Comparison of ENCODE assay signal across 8 cellular contexts in the genomic region with DNA sequence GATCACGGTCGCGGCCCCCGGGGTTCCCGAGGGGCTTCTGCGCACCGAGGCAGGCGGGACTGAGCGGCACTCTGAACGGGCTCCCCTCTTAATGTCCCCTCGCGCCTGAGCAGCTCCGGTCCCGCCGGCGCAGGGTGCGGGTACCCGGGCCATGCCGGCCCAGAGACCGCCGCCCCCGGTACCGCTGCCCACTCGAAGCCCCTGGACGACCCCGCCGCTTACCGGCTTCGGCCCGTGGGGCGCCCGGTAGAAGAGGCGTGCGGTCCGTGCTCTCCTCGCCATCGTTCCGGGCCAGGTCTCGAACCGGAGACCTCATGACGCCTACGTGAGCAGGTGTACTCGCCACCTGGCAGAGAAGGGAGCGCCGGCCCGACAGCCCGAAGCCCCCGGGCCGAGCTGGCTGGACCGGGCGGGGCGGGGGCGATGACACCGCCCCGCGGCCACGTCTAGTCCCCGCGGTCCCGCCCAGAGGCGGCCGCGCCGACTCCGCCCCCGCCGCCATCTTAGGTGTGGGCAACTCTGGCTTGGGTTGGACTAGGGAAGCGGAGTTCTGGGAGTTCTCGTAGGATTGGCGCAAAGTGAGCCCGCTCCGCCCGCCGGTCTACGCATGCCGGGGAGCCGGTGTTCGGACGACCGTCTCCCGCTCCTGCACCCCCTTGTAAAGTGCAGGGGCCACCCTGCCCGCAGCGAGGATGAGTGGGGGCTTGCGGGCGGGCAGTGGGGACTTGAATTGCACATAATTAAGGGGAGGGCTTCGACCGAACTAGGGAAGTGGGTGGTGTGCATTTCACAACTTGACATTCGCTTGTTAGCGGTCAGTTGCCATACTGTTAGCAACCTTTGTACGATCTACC. TPM values are rescaled to one million over a fixed set of nuclear protein-coding genes. Genes with fewer than 3 reads are reported as not detected.
DNase-seq lines count a peak whose midpoint lies in the region; ATAC-seq, FAIRE-seq and TF ChIP-seq lines count a peak whose summit lies in the region.

A gene with protein sequence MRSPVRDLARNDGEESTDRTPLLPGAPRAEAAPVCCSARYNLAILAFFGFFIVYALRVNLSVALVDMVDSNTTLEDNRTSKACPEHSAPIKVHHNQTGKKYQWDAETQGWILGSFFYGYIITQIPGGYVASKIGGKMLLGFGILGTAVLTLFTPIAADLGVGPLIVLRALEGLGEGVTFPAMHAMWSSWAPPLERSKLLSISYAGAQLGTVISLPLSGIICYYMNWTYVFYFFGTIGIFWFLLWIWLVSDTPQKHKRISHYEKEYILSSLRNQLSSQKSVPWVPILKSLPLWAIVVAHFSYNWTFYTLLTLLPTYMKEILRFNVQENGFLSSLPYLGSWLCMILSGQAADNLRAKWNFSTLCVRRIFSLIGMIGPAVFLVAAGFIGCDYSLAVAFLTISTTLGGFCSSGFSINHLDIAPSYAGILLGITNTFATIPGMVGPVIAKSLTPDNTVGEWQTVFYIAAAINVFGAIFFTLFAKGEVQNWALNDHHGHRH (minus strand): TSS at position 422 of the 854 bp plus-strand sequence. CDS start 106 bp downstream, at position 316.

- H3K27ac ChIP-seq in AG04450 (ENCODE audit: low read depth, low read length) (peak within 1 kb of the TSS; percentile 88), small intestine (ENCODE audit: low read depth in 1 of 2, low read length in 1 of 2) (peak within 1 kb of the TSS; percentile 99 to 100)

- FAIRE-seq in bronchial epithelial cell (lab: Jason Lieb, UNC) (no peak), small intestine (lab: Jason Lieb, UNC) (no peak)

- peak within 1 kb of the TSS; percentile 73 for H3K4me3 ChIP-seq in AG04450 (ENCODE audit: low read depth, low read length)
- H3K4me3 ChIP-seq in WI38 (ENCODE audit: low read depth, low read length): peak within 1 kb of the TSS; percentile 96
- H3K4me3 ChIP-seq in bronchial epithelial cell (ENCODE audit: low read depth, low read length): peak within 1 kb of the TSS; percentile 99
- peak within 1 kb of the TSS; percentile 96 to 98 for H3K4me3 ChIP-seq in small intestine (ENCODE audit: low read depth in 1 of 2, low read length in 2 of 2)

- no peaks in the 10 kb centered on the region; the same call in 1 of the 2 replicates for H3K9me3 ChIP-seq in AG04450 (ENCODE audit: control insufficient read depth, insufficient read depth, low read length)
- no peaks in the 10 kb centered on the region for H3K9me3 ChIP-seq in small intestine (ENCODE audit: control insufficient read depth, low read depth)

- ATAC-seq in GM18907 (IDR thresholded peaks at IDR 0.05; ENCODE audit: unreplicated experiment) (peak; percentile 89), HG03139 (IDR thresholded peaks at IDR 0.05; ENCODE audit: unreplicated experiment) (peak; percentile 87)

- H3K4me1 ChIP-seq in small intestine (ENCODE audit: control insufficient read depth in 2 of 2, insufficient read depth in 1 of 2, low read depth in 1 of 2, low read length in 1 of 2): no peaks in the 10 kb centered on the region

- POLR2A ChIA-PET in AG04450 (lab: Yijun Ruan, JAX): interaction anchor here (0.5 to 3.2 kb wide), 11 partner anchors 9 to 1552 kb away, joined by 3 to 11 read pairs (median 4); partner anchors contain the start of gene COL12A1

- H3K36me3 ChIP-seq in bronchial epithelial cell (ENCODE audit: control insufficient read depth, insufficient read depth, low read length) (peaks cover 2% of the 10 kb centered on the region), small intestine (ENCODE audit: control insufficient read depth in 2 of 2, insufficient read depth in 2 of 2, low read length in 2 of 2) (no peaks in the 10 kb centered on the region)

- WGBS in small intestine, 3 donors: 0% methylated on average over 71 to 90 of the region's 90 CpGs

- CTCF ChIA-PET in AG04450 (lab: Charles Lee): interaction anchor here (0.5 to 3.6 kb wide), 18 partner anchors 10 to 1558 kb away, joined by 3 to 23 read pairs (median 4); partner anchors contain the start of gene EEF1A1

- DNase-seq in AG04450 (ENCODE audit: low read depth, low spot score) (peak; percentile 75), NCI-H2196 treated with DMSO at 0.1 percent for 48 hours (lab: John Stamatoyannopoulos, UW; ENCODE audit: unreplicated experiment) (peak; percentile 78), bronchial epithelial cell (ENCODE audit: low read depth) (peak; percentile 82), iPS-NIHi11 (ENCODE audit: low spot score) (peak; percentile 96), small intestine (peak; percentile 95)

- TF ChIP-seq CTCF in AG04450 (IDR thresholded peaks at IDR 0.05; ENCODE audit: low read depth, low read length) (no peak), WI38 (IDR thresholded peaks at IDR 0.05; ENCODE audit: low read depth, low read length) (no peak), bronchial epithelial cell (IDR thresholded peaks at IDR 0.05; ENCODE audit: insufficient read depth, low read length, severe bottlenecking) (no peak)

- H3K27me3 ChIP-seq in AG04450 (ENCODE audit: control insufficient read depth, insufficient read depth, low read length) (no peaks in the 10 kb centered on the region), bronchial epithelial cell (ENCODE audit: control insufficient read depth, insufficient read depth, low read length) (no peaks in the 10 kb centered on the region), small intestine (ENCODE audit: control insufficient read depth in 2 of 2, insufficient read depth in 2 of 2, low read length in 2 of 2) (no peaks in the 10 kb centered on the region)

RNA-seq across cellular contexts. Expression of the gene that starts here (rescaled TPM):
- 25.9 and 34.0 TPM in 2 replicates for polyA plus RNA-seq in AG04450 (2011; rRNA removed)
- polyA minus RNA-seq in AG04450 (2011; rRNA and poly(A)+ RNA removed): 30.1 and 40.9 TPM in 2 replicates
- total RNA-seq in bronchial epithelial cell: 12.4 and 18.7 TPM in 2 replicates
- 10 to 100 TPM in 1 of 3 donors, 1 to 10 TPM in 2; 4.9 to 17.5 (median 5.4) TPM for polyA plus RNA-seq in small intestine

Comparison
In these comparisons a context has a peak if more than half of its experiments do, and no peak if none do; other contexts are left out.
1. Peak in every context shown above with its lines: DNase-seq, ATAC-seq, H3K4me3 ChIP-seq and H3K27ac ChIP-seq.